23 cellular contexts compared by ENCODE assay signal in genomic region chr10:58328233-58328632, GRCh38.
"Had no signal": no experiment of that assay in that cellular context is flagged by ENCODE, and none has a peak within 500 bp of the region (broad histone marks: within the 10 kb centered on the region; RNA-seq: fewer than 3 reads in every experiment).

No MANE protein-coding gene starts in this region.

- DNase-seq: colonic mucosa; cortex of kidney; dermis blood vessel endothelial cell; dorsolateral prefrontal cortex; effector CD4-positive, alpha-beta T cell; effector CD8-positive, alpha-beta T cell; effector memory CD4-positive, alpha-beta T cell; effector memory CD8-positive, alpha-beta T cell; endodermal cell; erythroblast; esophagus squamous epithelium; foreskin fibroblast; foreskin keratinocyte; foreskin melanocyte; gastrocnemius medialis; glutamatergic neuron; head of caudate nucleus; heart left ventricle; heart right ventricle had no signal

- H3K36me3 ChIP-seq: colonic mucosa, esophagus muscularis mucosa, esophagus squamous epithelium, gastrocnemius medialis, gastroesophageal sphincter, heart left ventricle, heart right ventricle had no signal

- H3K9me3 ChIP-seq: colonic mucosa, esophagus muscularis mucosa, esophagus squamous epithelium, gastrocnemius medialis, gastroesophageal sphincter, heart left ventricle, heart right ventricle had no signal

- H3K27ac ChIP-seq: colonic mucosa, coronary artery, dorsolateral prefrontal cortex, epithelial cell of prostate, esophagus muscularis mucosa, esophagus squamous epithelium, foreskin keratinocyte, gastrocnemius medialis, gastroesophageal sphincter, heart left ventricle, heart right ventricle had no signal

- H3K4me3 ChIP-seq: colonic mucosa, coronary artery, dorsolateral prefrontal cortex, esophagus muscularis mucosa, esophagus squamous epithelium, gastrocnemius medialis, gastroesophageal sphincter, heart left ventricle, heart right ventricle had no signal

- H3K4me1 ChIP-seq: colonic mucosa, foreskin keratinocyte, gastrocnemius medialis, gastroesophageal sphincter had no signal
